In genomic region chr9:112173489-112174222, GRCh38 we compare ENCODE assay signal across 1 cellular context.
TF ChIP-seq lines count a peak whose summit lies in the region.

No MANE protein-coding gene starts in this region.

TF ChIP-seq in GM12878, 131 proteins besides CTCF, POLR2A, EP300 and RAD21 (continued from another document):
- TF ChIP-seq RELB (IDR thresholded peaks at IDR 0.05; ENCODE audit: low read depth) = no peak
- no peak for TF ChIP-seq RBBP5 (conservative IDR thresholded peaks at IDR 0.05)
- TF ChIP-seq CREB1 (IDR thresholded peaks at IDR 0.05; ENCODE audit: low read depth) = no peak
- TF ChIP-seq E4F1 (IDR thresholded peaks at IDR 0.05; ENCODE audit: borderline replicate concordance, partially characterized antibody) = no peak
- no peak for TF ChIP-seq JUND (IDR thresholded peaks at IDR 0.05; ENCODE audit: low read depth, low read length)
- TF ChIP-seq NR2F1 (conservative IDR thresholded peaks at IDR 0.05) = no peak
- no peak for TF ChIP-seq USF1 (IDR thresholded peaks at IDR 0.05; ENCODE audit: borderline replicate concordance, extremely low read length, insufficient read depth, low read depth, low read length)
- TF ChIP-seq MLLT1 (IDR thresholded peaks at IDR 0.05) = no peak
- TF ChIP-seq SKIL (IDR thresholded peaks at IDR 0.05; ENCODE audit: low read depth, poor library complexity, severe bottlenecking) = no peak
